12 cellular contexts compared by ENCODE assay signal in genomic region chr2:237669129-237669627, GRCh38. TPM values are rescaled to one million over a fixed set of nuclear protein-coding genes. Genes with fewer than 3 reads are reported as not detected.
A peak's percentile ranks its signal among the peaks of the same experiment; 100 is the strongest.
DNase-seq lines count a peak whose midpoint lies in the region; TF ChIP-seq lines count a peak whose summit lies in the region.
"Had no signal": no experiment of that assay in that cellular context is flagged by ENCODE, and none has a peak within 500 bp of the region (broad histone marks: within the 10 kb centered on the region; RNA-seq: fewer than 3 reads in every experiment).

No MANE protein-coding gene starts in this region.

- in situ Hi-C loops in G401 (cut with HindIII; ENCODE audit: low sequenced_read_pairs), result no loop called here

- 73 to 79% (median 74%) methylated on average over 5 of the region's 5 CpGs for WGBS in spleen, 5 donors

- TF ChIP-seq CTCF in fibroblast of lung (conservative IDR thresholded peaks at IDR 0.05 in 1 of 2, IDR thresholded peaks at IDR 0.05 in 1 of 2; ENCODE audit: low read depth in 1 of 2, low read length in 2 of 2) (no peak), spleen (IDR thresholded peaks at IDR 0.05 in 8 of 11, conservative IDR thresholded peaks at IDR 0.05 in 3 of 11) (no peak)

- H3K4me2 ChIP-seq in fibroblast of lung (ENCODE audit: extremely low read depth, insufficient read depth, low read length), result peak overlapping the region; percentile 47

- no peaks in the 10 kb centered on the region for H3K79me2 ChIP-seq in fibroblast of lung (ENCODE audit: control insufficient read depth, insufficient read depth, low read length)

- intact Hi-C loops in spleen (cut with DNase I; ENCODE audit: low total_unique reads), result no loop called here

- H3K4me1 ChIP-seq in fibroblast of lung (ENCODE audit: control insufficient read depth, extremely low read depth, insufficient read depth, low read length) (peaks cover 18% of the 10 kb centered on the region), spleen (peaks cover 19 to 50% (median 41%) of the 10 kb centered on the region in 6 donors)

- peak overlapping the region; percentile 41 for H3K9ac ChIP-seq in fibroblast of lung (ENCODE audit: insufficient read depth, low read length)

- H2AFZ ChIP-seq in fibroblast of lung (ENCODE audit: low read length), result no peak overlapping the region

- H3K36me3 ChIP-seq in fibroblast of lung (ENCODE audit: control insufficient read depth, insufficient read depth, low read length) (no peaks in the 10 kb centered on the region), spleen (no peaks in the 10 kb centered on the region)

- H3K27me3 ChIP-seq in fibroblast of lung (ENCODE audit: control insufficient read depth, insufficient read depth, low read length) (no peaks in the 10 kb centered on the region), spleen (replicated peaks in 1 of 7) (peaks cover 0 to 7% (median 0%) of the 10 kb centered on the region in 7 donors)

- DNase-seq in NCI-H1436 (lab: John Stamatoyannopoulos, UW) (peak; percentile 40), NCI-H1436 treated with DMSO at 0.1 percent for 48 hours (lab: John Stamatoyannopoulos, UW) (no peak), NCI-H2227 treated with DMSO at 0.1 percent for 48 hours (lab: John Stamatoyannopoulos, UW) (peak; percentile 66), fibroblast of lung (ENCODE audit: low read depth in 2 of 2) (no peak), spleen (no peak), foreskin melanocyte (no peak), G401 (ENCODE audit: low spot score) (no peak), islet precursor cell (no peak)
- DNase-seq: activated CD4-positive, alpha-beta T cell treated with anti-CD3 and anti-CD28 coated beads, Interleukin-2, amount 50 U/mL, for 4 hours; H7 had no signal

- peak overlapping the region in 1 of 4 experiments; percentile 4 for H3K4me3 ChIP-seq in fibroblast of lung (replicated peaks in 1 of 4; ENCODE audit: control extremely low read depth in 1 of 4, insufficient read depth in 1 of 4, low read depth in 3 of 4, low read length in 4 of 4)
- no peak overlapping the region for H3K4me3 ChIP-seq in spleen

- H4K20me1 ChIP-seq in fibroblast of lung (ENCODE audit: control insufficient read depth, extremely low read depth, insufficient read depth, low read length), result no peaks in the 10 kb centered on the region

- TF ChIP-seq POLR2A in spleen (IDR thresholded peaks at IDR 0.05), result no peak

- no peaks in the 10 kb centered on the region for H3K9me3 ChIP-seq in fibroblast of lung (ENCODE audit: control insufficient read depth, insufficient read depth, low read depth, low read length)
- no peaks in the 10 kb centered on the region for H3K9me3 ChIP-seq in spleen

- peak overlapping the region; percentile 88 for H3K27ac ChIP-seq in fibroblast of lung (ENCODE audit: insufficient read depth, low read length)
- H3K27ac ChIP-seq in spleen, result peak overlapping the region in 6 of 8 donors; percentile 26 to 58 (median 51)
- H3K27ac ChIP-seq: 22Rv1, epithelial cell of prostate had no signal

RNA-seq across cellular contexts. Expression of gene LRRFIP1, which starts 41.8 kb away (rescaled TPM):
- total RNA-seq in fibroblast of lung, result 37.0 and 58.1 TPM in 2 replicates
- polyA plus RNA-seq in fibroblast of lung, result 85.9 and 113 TPM in 2 replicates
- 74.2 and 102 TPM in 2 replicates for polyA plus RNA-seq in fibroblast of lung (2012)
- polyA minus RNA-seq in fibroblast of lung (ENCODE audit: low replicate concordance), result 9.6 and 10.0 TPM in 2 replicates
- total RNA-seq in spleen, result 100 to 1,000 TPM; 110 to 164 (median 144) TPM
- 10 to 100 TPM; 40.4 to 46.3 (median 44.4) TPM for polyA plus RNA-seq in spleen
- 14.3 and 24.6 TPM in 2 replicates for total RNA-seq in G401 (2014; rRNA removed; shearing (Covaris generic))

Comparison
In these comparisons a context has a peak if more than half of its experiments do, and no peak if none do; other contexts are left out.
1. DNase-seq: peak in NCI-H1436 (single experiment) and NCI-H2227 treated with DMSO at 0.1 percent for 48 hours (single experiment); none in NCI-H1436 treated with DMSO at 0.1 percent for 48 hours (single experiment), fibroblast of lung (0 of 2), spleen (single experiment), foreskin melanocyte (single experiment), G401 (single experiment) and islet precursor cell (single experiment).